In genomic region chr15:100099976-100100375, GRCh38 we compare ENCODE assay signal across 33 cellular contexts.
"Had no signal": no experiment of that assay in that cellular context is flagged by ENCODE, and none has a peak within 500 bp of the region (broad histone marks: within the 10 kb centered on the region; RNA-seq: fewer than 3 reads in every experiment).

No MANE protein-coding gene starts in this region.

- H3K27ac ChIP-seq: Peyer's patch, RWPE1, VCaP had no signal

- H3K27ac Mint-ChIP-seq: activated CD4-positive, alpha-beta memory T cell treated with anti-CD3 and anti-CD28 coated beads, Interleukin-2, amount 10 ng/mL, durations not matched to agents 7 days and 5 days; activated naive CD4-positive, alpha-beta T cell treated with anti-CD3 and anti-CD28 coated beads, Interleukin-2, amount 10 ng/mL, durations not matched to agents 7 days and 5 days; activated naive CD8-positive, alpha-beta T cell; activated naive CD8-positive, alpha-beta T cell treated with anti-CD3 and anti-CD28 coated beads, Interleukin-2, amount 50 U/mL, for 24 hours; brain; T-cell; T-helper 17 cell had no signal

- H3K36me3 Mint-ChIP-seq: activated naive CD4-positive, alpha-beta T cell treated with anti-CD3 and anti-CD28 coated beads, Interleukin-2, amount 10 ng/mL, durations not matched to agents 7 days and 5 days; brain had no signal

- H3K27me3 ChIP-seq: MG63, Peyer's patch had no signal

- H3K9me3 Mint-ChIP-seq: activated CD4-positive, alpha-beta memory T cell treated with anti-CD3 and anti-CD28 coated beads, Interleukin-2, amount 10 ng/mL, durations not matched to agents 7 days and 5 days; activated naive CD4-positive, alpha-beta T cell treated with anti-CD3 and anti-CD28 coated beads, Interleukin-2, amount 10 ng/mL, durations not matched to agents 7 days and 5 days; activated naive CD8-positive, alpha-beta T cell treated with anti-CD3 and anti-CD28 coated beads, Interleukin-2, amount 50 U/mL, for 24 hours; T-cell had no signal

- H3K9me3 ChIP-seq: MG63, Peyer's patch had no signal

- H3K27me3 Mint-ChIP-seq: activated CD4-positive, alpha-beta memory T cell treated with anti-CD3 and anti-CD28 coated beads, Interleukin-2, amount 10 ng/mL, durations not matched to agents 7 days and 5 days; activated naive CD4-positive, alpha-beta T cell treated with anti-CD3 and anti-CD28 coated beads, Interleukin-2, amount 10 ng/mL, durations not matched to agents 7 days and 5 days; activated naive CD8-positive, alpha-beta T cell; activated naive CD8-positive, alpha-beta T cell treated with anti-CD3 and anti-CD28 coated beads, Interleukin-2, amount 50 U/mL, for 24 hours; T-cell; T-helper 17 cell had no signal

- H3K4me1 Mint-ChIP-seq: activated naive CD4-positive, alpha-beta T cell treated with anti-CD3 and anti-CD28 coated beads, Interleukin-2, amount 10 ng/mL, durations not matched to agents 7 days and 5 days; activated naive CD8-positive, alpha-beta T cell treated with anti-CD3 and anti-CD28 coated beads, Interleukin-2, amount 50 U/mL, for 24 hours; T-cell had no signal

- H3K4me3 Mint-ChIP-seq: activated CD4-positive, alpha-beta memory T cell treated with anti-CD3 and anti-CD28 coated beads, Interleukin-2, amount 10 ng/mL, durations not matched to agents 7 days and 5 days; activated naive CD4-positive, alpha-beta T cell treated with anti-CD3 and anti-CD28 coated beads, Interleukin-2, amount 10 ng/mL, durations not matched to agents 7 days and 5 days; activated naive CD8-positive, alpha-beta T cell; activated naive CD8-positive, alpha-beta T cell treated with anti-CD3 and anti-CD28 coated beads, Interleukin-2, amount 50 U/mL, for 24 hours; brain; T-cell; T-helper 17 cell had no signal

- H3K4me3 ChIP-seq: MG63, Peyer's patch had no signal

- ATAC-seq: activated naive CD8-positive, alpha-beta T cell treated with anti-CD3 and anti-CD28 coated beads, Interleukin-2, amount 50 U/mL, for 24 hours; PC-3; Right ventricle myocardium inferior; SK-N-SH treated with all-trans-retinoic acid at 6 μM for 48 hours; T-cell; T-helper 17 cell had no signal

- H3K4me1 ChIP-seq: Peyer's patch had no signal

- H3K36me3 ChIP-seq: MG63, Peyer's patch had no signal

- DNase-seq: activated CD4-positive, alpha-beta memory T cell treated with anti-CD3 and anti-CD28 coated beads, Interleukin-2, amount 10 ng/mL, durations not matched to agents 7 days and 5 days; activated CD4-positive, alpha-beta T cell treated with anti-CD3 and anti-CD28 coated beads for 1 hour; activated CD4-positive, alpha-beta T cell treated with anti-CD3 and anti-CD28 coated beads for 48 hours; activated CD4-positive, CD25-positive, alpha-beta regulatory T cell; activated effector memory CD4-positive, alpha-beta T cell treated with Interleukin-2 at 50 U/mL for 16 hours; activated naive CD4-positive, alpha-beta T cell treated with anti-CD3 and anti-CD28 coated beads, Interleukin-2, amount 10 ng/mL, durations not matched to agents 7 days and 5 days; activated naive CD8-positive, alpha-beta T cell treated with anti-CD3 and anti-CD28 coated beads, Interleukin-2, amount 50 U/mL, for 24 hours; activated T-cell treated with anti-CD3 and anti-CD28 coated beads, Interleukin-2, amount 50 U/mL, for 48 hours; anterior cingulate cortex; central memory CD4-positive, alpha-beta T cell; Kasumi-1; KG1; MG63; NCI-H1048; NCI-H1105 treated with DMSO at 0.1 percent for 48 hours; NCI-H1436; NCI-H1694 treated with DMSO at 0.1 percent for 48 hours; NCI-H2029; NCI-H345; NCI-H524 treated with DMSO at 0.1 percent for 48 hours; NK-92 treated with Interleukin-12 subunit alpha and Interleukin-12 subunit beta, amount 100 ng/mL, for 24 hours; PC-3; Peyer's patch; SIG-M5; T-cell; T-helper 17 cell; T-helper 9 cell had no signal
